In genomic region chr1:3119061-3119460, GRCh38 we compare ENCODE assay signal across 30 cellular contexts. TPM values are rescaled to one million over a fixed set of nuclear protein-coding genes. Genes with fewer than 3 reads are reported as not detected.
DNase-seq lines count a peak whose midpoint lies in the region; ATAC-seq and TF ChIP-seq lines count a peak whose summit lies in the region.
"Had no signal": no experiment of that assay in that cellular context is flagged by ENCODE, and none has a peak within 500 bp of the region (broad histone marks: within the 10 kb centered on the region; RNA-seq: fewer than 3 reads in every experiment).

No MANE protein-coding gene starts in this region.

- H3K4me1 Mint-ChIP-seq in nephron progenitor cell = peaks cover 62% of the 10 kb centered on the region

- H3K27me3 Mint-ChIP-seq in nephron progenitor cell (ENCODE audit: low read depth, poor library complexity) = peaks cover 8% of the 10 kb centered on the region
- H3K27me3 Mint-ChIP-seq: CD4-positive, alpha-beta T cell had no signal

- H3K4me3 Mint-ChIP-seq in nephron progenitor cell = peak overlapping the region; percentile 35
- H3K4me3 Mint-ChIP-seq: CD4-positive, alpha-beta T cell had no signal

- H4K20me1 ChIP-seq in smooth muscle cell (ENCODE audit: low read depth) = no peaks in the 10 kb centered on the region

- no peak overlapping the region for H3K9ac ChIP-seq in smooth muscle cell (ENCODE audit: low read depth)
- H3K9ac ChIP-seq: BLaER1 treated with 17β-estradiol and CSF1 and Interleukin-3, amounts not matched to agents 10 nM and 100 nM; SK-N-SH had no signal

- H3K27ac ChIP-seq in cingulate gyrus (ENCODE audit: low read depth, low read length) (peak overlapping the region; percentile 54), smooth muscle cell (ENCODE audit: low read depth) (no peak overlapping the region)
- H3K27ac ChIP-seq: A549; BLaER1 treated with 17β-estradiol and CSF1 and Interleukin-3, amounts not matched to agents 10 nM and 100 nM had no signal

- no peaks in the 10 kb centered on the region for H3K79me2 ChIP-seq in smooth muscle cell (ENCODE audit: low read depth)

- H3K4me3 ChIP-seq in smooth muscle cell = no peak overlapping the region
- H3K4me3 ChIP-seq: A549; BLaER1 treated with 17β-estradiol and CSF1 and Interleukin-3, amounts not matched to agents 10 nM and 100 nM; GM12878 had no signal

- DNase-seq in nephron progenitor cell (no peak), smooth muscle cell (lab: John Stamatoyannopoulos, UW; ENCODE audit: unreplicated experiment) (no peak), COLO829 (ENCODE audit: low spot score) (no peak), NCI-H345 treated with DMSO at 0.1 percent for 48 hours (lab: John Stamatoyannopoulos, UW; ENCODE audit: unreplicated experiment) (no peak)
- DNase-seq: AML-193; CD4-positive, alpha-beta T cell; COR-L47; DMS79; EL; GDM1; H7; KBM-7; MV-4-11; NCI-H1105 treated with DMSO at 0.1 percent for 48 hours; NCI-H146; NCI-H1930; NCI-H2107; NCI-H446; NCI-H524 treated with DMSO at 0.1 percent for 48 hours; NCI-H774; PC-3; SK-N-SH had no signal

- H3F3A ChIP-seq in smooth muscle cell (ENCODE audit: low read depth) = no peaks in the 10 kb centered on the region

- no peaks in the 10 kb centered on the region for H3K36me3 ChIP-seq in smooth muscle cell (ENCODE audit: low read depth)
- H3K36me3 ChIP-seq: BLaER1 treated with 17β-estradiol and CSF1 and Interleukin-3, amounts not matched to agents 10 nM and 100 nM had no signal

- no peak overlapping the region for H2AFZ ChIP-seq in smooth muscle cell (ENCODE audit: low read depth)

- no peak for ATAC-seq in HG02610 (IDR thresholded peaks at IDR 0.05; ENCODE audit: unreplicated experiment)
- ATAC-seq in HG03378 (IDR thresholded peaks at IDR 0.05; ENCODE audit: unreplicated experiment) = no peak
- ATAC-seq: GM12878 had no signal

- H3K27me3 ChIP-seq in smooth muscle cell (ENCODE audit: low read depth) = no peaks in the 10 kb centered on the region
- H3K27me3 ChIP-seq: BLaER1 treated with 17β-estradiol and CSF1 and Interleukin-3, amounts not matched to agents 10 nM and 100 nM had no signal

- H3K36me3 Mint-ChIP-seq in nephron progenitor cell (ENCODE audit: low read depth) = no peaks in the 10 kb centered on the region

- no peaks in the 10 kb centered on the region for H3K9me3 Mint-ChIP-seq in nephron progenitor cell
- H3K9me3 Mint-ChIP-seq: CD4-positive, alpha-beta T cell had no signal

- H3K4me1 ChIP-seq in smooth muscle cell (ENCODE audit: low read depth) = peaks cover 34% of the 10 kb centered on the region
- H3K4me1 ChIP-seq: A549; BLaER1 treated with 17β-estradiol and CSF1 and Interleukin-3, amounts not matched to agents 10 nM and 100 nM had no signal

- no peak overlapping the region for H3K27ac Mint-ChIP-seq in nephron progenitor cell
- H3K27ac Mint-ChIP-seq: CD4-positive, alpha-beta T cell had no signal

- H3K4me2 ChIP-seq in smooth muscle cell = peak overlapping the region; percentile 60
- H3K4me2 ChIP-seq: A549; BLaER1 treated with 17β-estradiol and CSF1 and Interleukin-3, amounts not matched to agents 10 nM and 100 nM; SK-N-SH had no signal

- WGBS in smooth muscle cell (ENCODE audit: low lambda C conversion rate) = 96% methylated on average over 14 of the region's 14 CpGs

- TF ChIP-seq CTCF in nephron progenitor cell (IDR thresholded peaks at IDR 0.05) = no peak
- no peak for TF ChIP-seq CTCF in smooth muscle cell (IDR thresholded peaks at IDR 0.05; ENCODE audit: borderline replicate concordance, insufficient read depth, poor library complexity, severe bottlenecking)

- no peaks in the 10 kb centered on the region for H3K9me3 ChIP-seq in smooth muscle cell (replicated peaks; ENCODE audit: low read depth)
- H3K9me3 ChIP-seq: A549; BLaER1 treated with 17β-estradiol and CSF1 and Interleukin-3, amounts not matched to agents 10 nM and 100 nM; SK-N-SH had no signal

RNA-seq across cellular contexts. Expression of gene PRDM16, which starts 50.1 kb away (rescaled TPM):
- 0.72 and 1.2 TPM in 2 replicates for total RNA-seq in smooth muscle cell
- polyA plus RNA-seq in smooth muscle cell = 1.1 and 1.3 TPM in 2 replicates
- total RNA-seq: CD4-positive, alpha-beta T cell; LHCN-M2; MCF 10A had no signal
- polyA plus RNA-seq: GM12878, SK-N-SH had no signal
